Comparison of ENCODE assay signal across 16 cellular contexts in genomic region chr2:150483532-150483931, GRCh38. TPM values are rescaled to one million over a fixed set of nuclear protein-coding genes. Genes with fewer than 3 reads are reported as not detected.
DNase-seq lines count a peak whose midpoint lies in the region; ATAC-seq, FAIRE-seq and TF ChIP-seq lines count a peak whose summit lies in the region.
"Had no signal": no experiment of that assay in that cellular context is flagged by ENCODE, and none has a peak within 500 bp of the region (broad histone marks: within the 10 kb centered on the region; RNA-seq: fewer than 3 reads in every experiment).

No MANE protein-coding gene starts in this region.

- POLR2A ChIA-PET in WTC11 (lab: Charles Lee) = no interaction called here

- H3K27me3 Mint-ChIP-seq in WTC11 (ENCODE audit: low read depth) = no peaks in the 10 kb centered on the region

- intact Hi-C loops in sigmoid colon (cut with DNase I) = loop anchor here (5.0 to 10.0 kb wide), 5 partner anchors 419 to 1151 kb away; partner anchors contain the start of gene LYPD6

- peaks cover 66% of the 10 kb centered on the region for H3K4me1 Mint-ChIP-seq in WTC11

- H3K36me3 Mint-ChIP-seq in WTC11 = peaks cover 43% of the 10 kb centered on the region
- H3K36me3 Mint-ChIP-seq: CD4-positive, alpha-beta memory T cell had no signal

- H3K27me3 ChIP-seq in sigmoid colon = no peaks in the 10 kb centered on the region
- H3K27me3 ChIP-seq: Peyer's patch had no signal

- FAIRE-seq in G401.6 (lab: Jason Lieb, UNC) (peak; percentile 90), HTR-8/SVneo (lab: Jason Lieb, UNC) (no peak)

- no peaks in the 10 kb centered on the region for H3K9me3 Mint-ChIP-seq in WTC11
- H3K9me3 Mint-ChIP-seq: activated CD4-positive, alpha-beta memory T cell treated with anti-CD3 and anti-CD28 coated beads, Interleukin-2, amount 10 ng/mL, durations not matched to agents 7 days and 5 days; activated T-helper 2 cell treated with anti-CD3 and anti-CD28 coated beads, Interferon-gamma antibody, Interleukin-2, Interleukin-4, amounts not matched to agents 10 μg/mL and 5 μg/mL and 100 μg/mL, durations not matched to agents 14 hours and 24 hours and 36 hours had no signal

- ATAC-seq in WTC11 = no peak
- no peak for ATAC-seq in GM18502 (IDR thresholded peaks at IDR 0.05; ENCODE audit: poor library complexity, unreplicated experiment)
- no peak for ATAC-seq in GM18873 (IDR thresholded peaks at IDR 0.05; ENCODE audit: low FRiP score, unreplicated experiment)
- ATAC-seq: stimulated activated naive CD8-positive, alpha-beta T cell treated with anti-CD3 and anti-CD28 coated beads, Interleukin-15, Interleukin-2, amounts not matched to agents 100 U/mL and 50 U/mL, for 24 hours had no signal

- no peaks in the 10 kb centered on the region for H3K36me3 ChIP-seq in sigmoid colon
- H3K36me3 ChIP-seq: Peyer's patch, prostate gland had no signal

- no peak for TF ChIP-seq CTCF in WTC11 (IDR thresholded peaks at IDR 0.05)
- no peak for TF ChIP-seq CTCF in foreskin fibroblast (IDR thresholded peaks at IDR 0.05; ENCODE audit: low read depth, low read length)
- TF ChIP-seq CTCF in sigmoid colon (IDR thresholded peaks at IDR 0.05) = no peak

- H3K4me1 ChIP-seq in sigmoid colon = peaks cover 0 to 69% (median 62%) of the 10 kb centered on the region in 4 donors
- H3K4me1 ChIP-seq: prostate gland had no signal

- H3K27ac ChIP-seq in sigmoid colon = peak overlapping the region; percentile 41 to 96 (median 82)

- no peak for TF ChIP-seq EP300 in sigmoid colon (IDR thresholded peaks at IDR 0.05)

- H3K27ac Mint-ChIP-seq in WTC11 = no peak overlapping the region
- H3K27ac Mint-ChIP-seq: activated CD4-positive, alpha-beta memory T cell treated with anti-CD3 and anti-CD28 coated beads, Interleukin-2, amount 10 ng/mL, durations not matched to agents 7 days and 5 days; activated T-helper 2 cell treated with anti-CD3 and anti-CD28 coated beads, Interferon-gamma antibody, Interleukin-2, Interleukin-4, amounts not matched to agents 10 μg/mL and 5 μg/mL and 100 μg/mL, durations not matched to agents 14 hours and 24 hours and 36 hours; CD4-positive, alpha-beta memory T cell had no signal

- H3K9me3 ChIP-seq in sigmoid colon = no peaks in the 10 kb centered on the region
- H3K9me3 ChIP-seq: Peyer's patch, prostate gland had no signal

- H3K4me3 ChIP-seq in foreskin fibroblast (ENCODE audit: low read depth in 1 of 2, low read length in 2 of 2) (peak overlapping the region; percentile 95 to 98), sigmoid colon (no peak overlapping the region)

- DNase-seq in WTC11 (ENCODE audit: low spot score) (no peak), foreskin fibroblast (no peak), sigmoid colon (no peak), HTR-8/SVneo (ENCODE audit: insufficient read length, low spot score) (no peak)
- no peak for DNase-seq in stimulated activated CD4-positive, alpha-beta T cell treated with anti-CD3 and anti-CD28 coated beads, Interleukin-12 subunit alpha, Interleukin-12 subunit beta, amount 100 ng/mL, for 4 hours
- DNase-seq: activated CD4-positive, alpha-beta memory T cell treated with anti-CD3 and anti-CD28 coated beads, Interleukin-2, amount 10 ng/mL, durations not matched to agents 7 days and 5 days; CD4-positive, alpha-beta memory T cell; NCI-H510A; Peyer's patch; stimulated activated naive CD8-positive, alpha-beta T cell treated with anti-CD3 and anti-CD28 coated beads, Interleukin-15, Interleukin-2, amounts not matched to agents 100 U/mL and 50 U/mL, for 24 hours had no signal

- peak overlapping the region; percentile 97 for H3K4me3 Mint-ChIP-seq in WTC11
- H3K4me3 Mint-ChIP-seq: activated CD4-positive, alpha-beta memory T cell treated with anti-CD3 and anti-CD28 coated beads, Interleukin-2, amount 10 ng/mL, durations not matched to agents 7 days and 5 days; CD4-positive, alpha-beta memory T cell had no signal

- CTCF ChIA-PET in WTC11 (lab: Charles Lee) = no interaction called here

- WGBS in sigmoid colon, 2 donors = 64 to 82% methylated on average over 1 of the region's 1 CpG

- TF ChIP-seq POLR2A in sigmoid colon (IDR thresholded peaks at IDR 0.05) = no peak

TF ChIP-seq in WTC11, 78 proteins besides CTCF, POLR2A, EP300 and RAD21:
- TF ChIP-seq MLX (CRISPR knock-in tag; IDR thresholded peaks at IDR 0.05) (no peak), ZNF138 (CRISPR knock-in tag; conservative IDR thresholded peaks at IDR 0.05) (no peak), GABPB1 (CRISPR knock-in tag; IDR thresholded peaks at IDR 0.05) (no peak), NFATC4 (CRISPR knock-in tag; IDR thresholded peaks at IDR 0.05) (no peak), NFYB (CRISPR knock-in tag; conservative IDR thresholded peaks at IDR 0.05; ENCODE audit: low read depth) (no peak), GRHL2 (CRISPR knock-in tag; IDR thresholded peaks at IDR 0.05; ENCODE audit: insufficient replicate concordance, severe bottlenecking) (no peak), JAZF1 (CRISPR knock-in tag; IDR thresholded peaks at IDR 0.05) (no peak), ZBTB21 (CRISPR knock-in tag; IDR thresholded peaks at IDR 0.05; ENCODE audit: borderline replicate concordance) (no peak), ZNF281 (CRISPR knock-in tag; IDR thresholded peaks at IDR 0.05) (no peak), USF2 (CRISPR knock-in tag; IDR thresholded peaks at IDR 0.05) (no peak), PRRX2 (CRISPR knock-in tag; IDR thresholded peaks at IDR 0.05) (no peak), ZNF232 (CRISPR knock-in tag; IDR thresholded peaks at IDR 0.05) (no peak)

RNA-seq across cellular contexts. Expression of gene RND3, which starts 3.9 kb away (rescaled TPM):
- 50.6 to 64.4 TPM (median 55.8 TPM) in 3 replicates for total RNA-seq in WTC11 (2021)
- total RNA-seq in sigmoid colon = 100 to 1,000 TPM in 1 of 4 donors, 10 to 100 TPM in 3; 28.9 to 171 (median 30.5) TPM
- polyA plus RNA-seq in sigmoid colon = 10 to 100 TPM; 22.3 to 45.0 (median 41.6) TPM
- total RNA-seq: activated CD4-positive, alpha-beta memory T cell treated with anti-CD3 and anti-CD28 coated beads, Interleukin-2, amount 10 ng/mL, durations not matched to agents 7 days and 5 days; activated T-helper 2 cell treated with anti-CD3 and anti-CD28 coated beads, Interferon-gamma antibody, Interleukin-2, Interleukin-4, amounts not matched to agents 10 μg/mL and 5 μg/mL and 100 μg/mL, durations not matched to agents 14 hours and 24 hours and 36 hours; CD4-positive, alpha-beta memory T cell; T-helper 2 cell treated with Interferon-gamma antibody and Interleukin-4, amounts not matched to agents 100 ng/mL and 5 ng/mL, for 36 hours had no signal
- polyA plus RNA-seq: CD4-positive, alpha-beta memory T cell had no signal

Comparison
In these comparisons a context has a peak if more than half of its experiments do, and no peak if none do; other contexts are left out.
1. H3K4me3 ChIP-seq: peak in foreskin fibroblast (2 of 2); none in sigmoid colon (0 of 4).